ENCODE assay signal across 14 cellular contexts in the genomic region with DNA sequence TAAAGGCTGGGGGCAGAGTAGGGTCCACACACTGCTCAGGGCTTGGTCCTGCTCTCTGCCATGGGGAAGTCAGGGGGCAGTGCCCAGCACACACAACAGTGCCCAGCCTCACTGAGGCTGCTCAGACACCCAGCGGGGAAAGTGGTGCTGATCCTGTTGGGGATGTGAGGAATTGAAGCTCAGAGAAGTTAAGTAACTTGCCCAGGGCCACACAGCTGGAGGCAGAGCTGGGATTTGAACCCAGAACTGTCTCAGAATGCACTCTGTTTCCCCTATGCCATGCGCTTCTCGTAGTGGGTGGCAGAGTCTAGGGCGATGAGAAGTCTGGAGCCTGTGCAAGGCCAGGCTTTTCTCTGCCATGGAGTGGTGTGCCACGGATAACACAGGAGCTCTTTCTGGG. TPM values are rescaled to one million over a fixed set of nuclear protein-coding genes. Genes with fewer than 3 reads are reported as not detected.
DNase-seq lines count a peak whose midpoint lies in the region; ATAC-seq and TF ChIP-seq lines count a peak whose summit lies in the region.
"Had no signal": no experiment of that assay in that cellular context is flagged by ENCODE, and none has a peak within 500 bp of the region (broad histone marks: within the 10 kb centered on the region; RNA-seq: fewer than 3 reads in every experiment).

No MANE protein-coding gene starts in this region.

- no peaks in the 10 kb centered on the region for H4K20me1 ChIP-seq in DND-41 (ENCODE audit: insufficient read depth, low read length)

- no peaks in the 10 kb centered on the region for H3K36me3 ChIP-seq in DND-41 (ENCODE audit: insufficient read depth, low read length)
- H3K36me3 ChIP-seq: BE2C had no signal

- H3K9me3 ChIP-seq in DND-41 (ENCODE audit: insufficient read depth, low read length, severe bottlenecking) = no peaks in the 10 kb centered on the region
- H3K9me3 ChIP-seq: BE2C had no signal

- H3K9me3 Mint-ChIP-seq in stimulated activated naive CD8-positive, alpha-beta T cell treated with anti-CD3 and anti-CD28 coated beads, Interleukin-15, amount 100 ng/mL, for 72 hours = no peaks in the 10 kb centered on the region
- H3K9me3 Mint-ChIP-seq in stimulated activated memory B cell treated with anti-CD40 and anti-IgM and Interleukin-4, amounts not matched to agents 10 μg/mL and 1 μg/mL and 100 μg/mL, for 72 hours = no peaks in the 10 kb centered on the region
- H3K9me3 Mint-ChIP-seq: CD14-positive monocyte, GM23338, IgD-negative memory B cell had no signal

- DNase-seq in stimulated activated naive CD8-positive, alpha-beta T cell treated with anti-CD3 and anti-CD28 coated beads, Interleukin-15, amount 100 ng/mL, for 72 hours = no peak
- DNase-seq in stimulated activated naive CD8-positive, alpha-beta T cell treated with anti-CD3 and anti-CD28 coated beads, Interleukin-15, Interleukin-2, amounts not matched to agents 100 U/mL and 50 U/mL, for 24 hours = no peak
- DNase-seq in DND-41 (no peak), DMS 273 treated with DMSO at 0.1 percent for 48 hours (lab: John Stamatoyannopoulos, UW) (no peak), posterior vena cava (ENCODE audit: low spot score) (no peak)
- DNase-seq: BE2C; CD8-positive, alpha-beta memory T cell; COR-L47; GDM1; KG1 had no signal

- H3K36me3 Mint-ChIP-seq in stimulated activated memory B cell treated with anti-CD40 and anti-IgM and Interleukin-4, amounts not matched to agents 10 μg/mL and 1 μg/mL and 100 μg/mL, for 72 hours = no peaks in the 10 kb centered on the region
- H3K36me3 Mint-ChIP-seq: CD14-positive monocyte; CD8-positive, alpha-beta memory T cell had no signal

- peaks cover 42% of the 10 kb centered on the region for H3K4me1 ChIP-seq in DND-41 (ENCODE audit: insufficient read depth, low read length)

- peaks cover 10% of the 10 kb centered on the region for H3K4me1 Mint-ChIP-seq in stimulated activated naive CD8-positive, alpha-beta T cell treated with anti-CD3 and anti-CD28 coated beads, Interleukin-15, amount 100 ng/mL, for 72 hours
- peaks cover 73% of the 10 kb centered on the region for H3K4me1 Mint-ChIP-seq in stimulated activated memory B cell treated with anti-CD40 and anti-IgM and Interleukin-4, amounts not matched to agents 10 μg/mL and 1 μg/mL and 100 μg/mL, for 72 hours
- H3K4me1 Mint-ChIP-seq: CD14-positive monocyte had no signal

- no peak for TF ChIP-seq CTCF in DND-41 (IDR thresholded peaks at IDR 0.05; ENCODE audit: borderline replicate concordance, extremely low read depth, low read length, poor library complexity, severe bottlenecking)

- no peak overlapping the region for H2AFZ ChIP-seq in DND-41 (ENCODE audit: low read depth, low read length)
- H2AFZ ChIP-seq: GM23338 had no signal

- no peak overlapping the region for H3K4me3 Mint-ChIP-seq in stimulated activated naive CD8-positive, alpha-beta T cell treated with anti-CD3 and anti-CD28 coated beads, Interleukin-15, amount 100 ng/mL, for 72 hours
- H3K4me3 Mint-ChIP-seq in stimulated activated memory B cell treated with anti-CD40 and anti-IgM and Interleukin-4, amounts not matched to agents 10 μg/mL and 1 μg/mL and 100 μg/mL, for 72 hours = no peak overlapping the region
- H3K4me3 Mint-ChIP-seq: CD14-positive monocyte; CD8-positive, alpha-beta memory T cell; GM23338 had no signal

- H3K27ac Mint-ChIP-seq in stimulated activated naive CD8-positive, alpha-beta T cell treated with anti-CD3 and anti-CD28 coated beads, Interleukin-15, amount 100 ng/mL, for 72 hours = no peak overlapping the region
- peak overlapping the region; percentile 87 for H3K27ac Mint-ChIP-seq in stimulated activated memory B cell treated with anti-CD40 and anti-IgM and Interleukin-4, amounts not matched to agents 10 μg/mL and 1 μg/mL and 100 μg/mL, for 72 hours
- H3K27ac Mint-ChIP-seq: GM23338 had no signal

- no peaks in the 10 kb centered on the region for H3K27me3 Mint-ChIP-seq in stimulated activated naive CD8-positive, alpha-beta T cell treated with anti-CD3 and anti-CD28 coated beads, Interleukin-15, amount 100 ng/mL, for 72 hours
- H3K27me3 Mint-ChIP-seq in stimulated activated memory B cell treated with anti-CD40 and anti-IgM and Interleukin-4, amounts not matched to agents 10 μg/mL and 1 μg/mL and 100 μg/mL, for 72 hours = no peaks in the 10 kb centered on the region
- H3K27me3 Mint-ChIP-seq: IgD-negative memory B cell had no signal

- peak; percentile 3 for ATAC-seq in stimulated activated naive CD8-positive, alpha-beta T cell treated with anti-CD3 and anti-CD28 coated beads, Interleukin-15, amount 100 ng/mL, for 72 hours
- no peak for ATAC-seq in stimulated activated naive CD8-positive, alpha-beta T cell treated with anti-CD3 and anti-CD28 coated beads, Interleukin-15, Interleukin-2, amounts not matched to agents 100 U/mL and 50 U/mL, for 24 hours
- no peak for ATAC-seq in DND-41 (ENCODE audit: insufficient read depth, low read depth)
- no peak for ATAC-seq in stimulated activated memory B cell treated with anti-CD40 and anti-IgM and Interleukin-4, amounts not matched to agents 10 μg/mL and 1 μg/mL and 100 μg/mL, for 72 hours

- H3K27ac ChIP-seq in DND-41 (ENCODE audit: low read length) = peak overlapping the region; percentile 46; the same call in 1 of the 2 replicates

- no peaks in the 10 kb centered on the region for H3K79me2 ChIP-seq in DND-41 (ENCODE audit: insufficient read depth, low read length)

- intact Hi-C loops in posterior vena cava (cut with DNase I) = no loop called here

- no peak overlapping the region for H3K4me3 ChIP-seq in DND-41 (ENCODE audit: low read depth in 1 of 2, low read length in 2 of 2)
- H3K4me3 ChIP-seq: GM23338 had no signal

- no peak overlapping the region for H3K4me2 ChIP-seq in DND-41 (ENCODE audit: insufficient read depth, low read length)
- H3K4me2 ChIP-seq: GM23338 had no signal

- H3K9ac ChIP-seq in DND-41 (ENCODE audit: low read depth, low read length) = no peak overlapping the region

- H3K27me3 ChIP-seq in DND-41 (ENCODE audit: insufficient read depth, low read length, poor library complexity) = no peaks in the 10 kb centered on the region

RNA-seq across cellular contexts. Expression of gene SDK2, which starts 59.3 kb away (rescaled TPM):
- 1 to 10 TPM; 1.4 to 1.7 TPM for total RNA-seq in posterior vena cava
